In genomic region chr2:23578964-23579671, GRCh38 we compare ENCODE assay signal across 26 cellular contexts.
DNase-seq lines count a peak whose midpoint lies in the region; ATAC-seq and TF ChIP-seq lines count a peak whose summit lies in the region.
"Had no signal": no experiment of that assay in that cellular context is flagged by ENCODE, and none has a peak within 500 bp of the region (broad histone marks: within the 10 kb centered on the region; RNA-seq: fewer than 3 reads in every experiment).

No MANE protein-coding gene starts in this region.

- H3K4me2 ChIP-seq in SK-N-SH (no peak overlapping the region), fibroblast of lung (ENCODE audit: extremely low read depth, insufficient read depth, low read length) (no peak overlapping the region), osteoblast (ENCODE audit: insufficient read depth, low read length) (no peak overlapping the region)
- H3K4me2 ChIP-seq: hepatocyte had no signal

- H3K36me3 ChIP-seq in SK-N-SH (replicated peaks in 1 of 2; ENCODE audit: control insufficient read depth in 1 of 2, insufficient read depth in 2 of 2, low read length in 1 of 2) = no peaks in the 10 kb centered on the region
- no peaks in the 10 kb centered on the region for H3K36me3 ChIP-seq in fibroblast of lung (ENCODE audit: control insufficient read depth, insufficient read depth, low read length)
- H3K36me3 ChIP-seq in osteoblast (ENCODE audit: insufficient read depth, low read length) = no peaks in the 10 kb centered on the region
- H3K36me3 ChIP-seq in ascending aorta = no peaks in the 10 kb centered on the region
- H3K36me3 ChIP-seq: gastroesophageal sphincter, lower lobe of right lung had no signal

- no peaks in the 10 kb centered on the region for H3K9me2 ChIP-seq in SK-N-SH

- peaks cover 0 to 11% of the 10 kb centered on the region in 2 experiments; a peak in 1 of 4 replicates for H3K4me1 ChIP-seq in SK-N-SH (ENCODE audit: control insufficient read depth in 1 of 2, insufficient read depth in 2 of 2, low read depth in 1 of 2, low read length in 1 of 2)
- H3K4me1 ChIP-seq in fibroblast of lung (ENCODE audit: control insufficient read depth, extremely low read depth, insufficient read depth, low read length) = no peaks in the 10 kb centered on the region
- H3K4me1 ChIP-seq in osteoblast (ENCODE audit: insufficient read depth, low read length) = no peaks in the 10 kb centered on the region
- H3K4me1 ChIP-seq in ascending aorta = peaks cover 0 to 2% of the 10 kb centered on the region in 2 donors
- H3K4me1 ChIP-seq: lower lobe of right lung had no signal

- H3K4me3 ChIP-seq in SK-N-SH (ENCODE audit: low read depth in 2 of 2, low read length in 1 of 2) (no peak overlapping the region), fibroblast of lung (replicated peaks in 1 of 4; ENCODE audit: control extremely low read depth in 1 of 4, insufficient read depth in 1 of 4, low read depth in 3 of 4, low read length in 4 of 4) (no peak overlapping the region), osteoblast (ENCODE audit: insufficient read depth, low read length) (no peak overlapping the region), ascending aorta (no peak overlapping the region)
- H3K4me3 ChIP-seq: gastroesophageal sphincter, hepatocyte, lower lobe of right lung, mucosa of descending colon had no signal

- H3K9ac ChIP-seq in SK-N-SH = no peak overlapping the region
- H3K9ac ChIP-seq in fibroblast of lung (ENCODE audit: insufficient read depth, low read length) = no peak overlapping the region

- WGBS in SK-N-SH (ENCODE audit: low lambda C conversion rate) = 84% methylated on average over 11 of the region's 11 CpGs

- no peak overlapping the region for H2AFZ ChIP-seq in SK-N-SH (ENCODE audit: low read depth)
- H2AFZ ChIP-seq in fibroblast of lung (ENCODE audit: low read length) = no peak overlapping the region
- no peak overlapping the region for H2AFZ ChIP-seq in osteoblast (ENCODE audit: low read length)
- H2AFZ ChIP-seq: hepatocyte had no signal

- CTCF ChIA-PET in SK-N-SH (lab: Yijun Ruan, JAX) = interaction anchor here (0.9 to 1.4 kb wide), 5 partner anchors 9 to 119 kb away, joined by 3 to 5 read pairs (median 5); no protein-coding TSS in a partner anchor

- TF ChIP-seq EP300 in Ishikawa (IDR thresholded peaks at IDR 0.05; ENCODE audit: borderline replicate concordance) (no peak), SK-N-SH (IDR thresholded peaks at IDR 0.05; ENCODE audit: borderline replicate concordance in 1 of 2, low read depth in 1 of 2, low read length in 1 of 2) (no peak)

- POLR2A ChIA-PET in SK-N-SH (lab: Yijun Ruan, JAX) = no interaction called here

- no peaks in the 10 kb centered on the region for H3K79me2 ChIP-seq in SK-N-SH (ENCODE audit: insufficient read depth)
- H3K79me2 ChIP-seq in fibroblast of lung (ENCODE audit: control insufficient read depth, insufficient read depth, low read length) = no peaks in the 10 kb centered on the region
- H3K79me2 ChIP-seq in osteoblast (ENCODE audit: insufficient read depth, low read length) = no peaks in the 10 kb centered on the region
- H3K79me2 ChIP-seq: hepatocyte had no signal

- TF ChIP-seq RAD21 in Ishikawa (IDR thresholded peaks at IDR 0.05; ENCODE audit: low read depth) = no peak
- peak; percentile 25; the same call in 1 of the 2 replicates for TF ChIP-seq RAD21 in SK-N-SH (IDR thresholded peaks at IDR 0.05; ENCODE audit: low read length)

- TF ChIP-seq CTCF in SK-N-SH (IDR thresholded peaks at IDR 0.05) (no peak), fibroblast of lung (conservative IDR thresholded peaks at IDR 0.05 in 1 of 2, IDR thresholded peaks at IDR 0.05 in 1 of 2; ENCODE audit: low read depth in 1 of 2, low read length in 2 of 2) (peak; percentile 5 to 13), osteoblast (IDR thresholded peaks at IDR 0.05; ENCODE audit: extremely low read depth, low read depth, low read length) (no peak), ascending aorta (IDR thresholded peaks at IDR 0.05) (no peak)

- H3K27me3 ChIP-seq in SK-N-SH (ENCODE audit: insufficient read depth) = no peaks in the 10 kb centered on the region
- H3K27me3 ChIP-seq in fibroblast of lung (ENCODE audit: control insufficient read depth, insufficient read depth, low read length) = no peaks in the 10 kb centered on the region
- H3K27me3 ChIP-seq in osteoblast (ENCODE audit: insufficient read depth, low read length) = no peaks in the 10 kb centered on the region
- H3K27me3 ChIP-seq in ascending aorta = no peaks in the 10 kb centered on the region
- H3K27me3 ChIP-seq: gastroesophageal sphincter, hepatocyte had no signal

- H3K27ac ChIP-seq in SK-N-SH (ENCODE audit: low read depth in 2 of 2, low read length in 1 of 2) = no peak overlapping the region
- H3K27ac ChIP-seq in fibroblast of lung (ENCODE audit: insufficient read depth, low read length) = no peak overlapping the region
- no peak overlapping the region for H3K27ac ChIP-seq in osteoblast (ENCODE audit: low read depth, low read length)
- H3K27ac ChIP-seq in ascending aorta = no peak overlapping the region
- H3K27ac ChIP-seq: epithelial cell of prostate, gastroesophageal sphincter, hepatocyte, lower lobe of right lung had no signal

- no peaks in the 10 kb centered on the region for H3F3A ChIP-seq in SK-N-SH (replicated peaks; ENCODE audit: insufficient read depth)

- H3K9me3 ChIP-seq in SK-N-SH (no peaks in the 10 kb centered on the region), fibroblast of lung (ENCODE audit: control insufficient read depth, insufficient read depth, low read depth, low read length) (no peaks in the 10 kb centered on the region), osteoblast (ENCODE audit: low read depth, low read length) (no peaks in the 10 kb centered on the region), ascending aorta (no peaks in the 10 kb centered on the region)
- H3K9me3 ChIP-seq: gastroesophageal sphincter, lower lobe of right lung, mucosa of descending colon had no signal

- intact Hi-C loops in ascending aorta (cut with DNase I) = no loop called here

- ATAC-seq in esophagus mucosa (no peak), HG02623 (IDR thresholded peaks at IDR 0.05; ENCODE audit: unreplicated experiment) (no peak)
- ATAC-seq: activated CD4-positive, alpha-beta T cell treated with anti-CD3 and anti-CD28 coated beads for 36 hours; activated CD8-positive, alpha-beta T cell treated with anti-CD3 and anti-CD28 coated beads, Interleukin-2, amount 10 ng/mL, durations not matched to agents 7 days and 5 days; activated T-helper 17 cell treated with anti-CD3 and anti-CD28 coated beads, Interleukin-2, amount 50 U/mL, for 72 hours; gastroesophageal sphincter; lower lobe of right lung; mucosa of descending colon; natural killer cell; stimulated activated memory B cell treated with anti-CD40 and anti-IgM and Interleukin-4, amounts not matched to agents 10 μg/mL and 1 μg/mL and 100 μg/mL, for 72 hours had no signal

- no peaks in the 10 kb centered on the region for H4K20me1 ChIP-seq in SK-N-SH (ENCODE audit: insufficient read depth)
- no peaks in the 10 kb centered on the region for H4K20me1 ChIP-seq in fibroblast of lung (ENCODE audit: control insufficient read depth, extremely low read depth, insufficient read depth, low read length)
- H4K20me1 ChIP-seq in osteoblast (ENCODE audit: insufficient read depth, low read length) = no peaks in the 10 kb centered on the region

- DNase-seq in SK-N-SH = no peak
- peak in 1 of 2 donors; percentile 21 for DNase-seq in fibroblast of lung (ENCODE audit: low read depth in 2 of 2)
- peak; percentile 34 for DNase-seq in osteoblast (ENCODE audit: insufficient read length, low spot score, missing footprints)
- DNase-seq in ascending aorta (ENCODE audit: low spot score in 2 of 2) = no peak
- DNase-seq: activated CD4-positive, alpha-beta T cell treated with anti-CD3 and anti-CD28 coated beads for 36 hours; activated CD8-positive, alpha-beta T cell treated with anti-CD3 and anti-CD28 coated beads, Interleukin-2, amount 10 ng/mL, durations not matched to agents 7 days and 5 days; C1 segment of cervical spinal cord; COR-L47; DMS79; effector CD8-positive, alpha-beta T cell; lower lobe of right lung; mucosa of descending colon; natural killer cell; NCI-H1930; NCI-H510A; occipital lobe; T-helper 9 cell; trophoblast cell had no signal

TF ChIP-seq in Ishikawa, 13 proteins besides CTCF, POLR2A, EP300 and RAD21:
- TF ChIP-seq FOXM1 (IDR thresholded peaks at IDR 0.05; ENCODE audit: borderline replicate concordance, low read depth) (no peak), ZBTB7A (IDR thresholded peaks at IDR 0.05; ENCODE audit: low read depth) (no peak), TCF12 (IDR thresholded peaks at IDR 0.05; ENCODE audit: low read depth) (no peak), CREB1 (IDR thresholded peaks at IDR 0.05; ENCODE audit: low read depth) (no peak)
- TF ChIP-seq, protein P1, sequence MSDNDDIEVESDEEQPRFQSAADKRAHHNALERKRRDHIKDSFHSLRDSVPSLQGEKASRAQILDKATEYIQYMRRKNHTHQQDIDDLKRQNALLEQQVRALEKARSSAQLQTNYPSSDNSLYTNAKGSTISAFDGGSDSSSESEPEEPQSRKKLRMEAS (IDR thresholded peaks at IDR 0.05) = peak; percentile 37; the same call in 1 of the 2 replicates

TF ChIP-seq in SK-N-SH, 30 proteins besides CTCF, POLR2A, EP300 and RAD21 (continues in another document):
- TF ChIP-seq MEF2A (IDR thresholded peaks at IDR 0.05; ENCODE audit: borderline replicate concordance, low read depth) = no peak
- TF ChIP-seq NFIC (IDR thresholded peaks at IDR 0.05; ENCODE audit: borderline replicate concordance) = no peak
- TF ChIP-seq PBX3 (IDR thresholded peaks at IDR 0.05) = no peak
- TF ChIP-seq RXRA (IDR thresholded peaks at IDR 0.05; ENCODE audit: borderline replicate concordance, low read depth) = no peak
- no peak for TF ChIP-seq TCF12 (IDR thresholded peaks at IDR 0.05)
- no peak for TF ChIP-seq SIN3A (IDR thresholded peaks at IDR 0.05; ENCODE audit: borderline replicate concordance, low read depth, low read length)
- TF ChIP-seq GABPA (IDR thresholded peaks at IDR 0.05; ENCODE audit: low read depth) = no peak
- no peak for TF ChIP-seq GATA2 (CRISPR knock-in tag; IDR thresholded peaks at IDR 0.05)
- no peak for TF ChIP-seq CHD2 (IDR thresholded peaks at IDR 0.05; ENCODE audit: low read length, partially characterized antibody)
- TF ChIP-seq FOSL2 (IDR thresholded peaks at IDR 0.05; ENCODE audit: borderline replicate concordance, low read depth) = no peak
- TF ChIP-seq SMC3 (IDR thresholded peaks at IDR 0.05; ENCODE audit: low read depth, low read length) = no peak

Comparison
In these comparisons a context has a peak if more than half of its experiments do, and no peak if none do; other contexts are left out.
1. CTCF ChIP-seq: peak in fibroblast of lung (2 of 2); none in SK-N-SH (single experiment), osteoblast (single experiment) and ascending aorta (0 of 3).